In genomic region chr22:39152511-39153219, GRCh38 we compare ENCODE assay signal across 8 cellular contexts. TPM values are rescaled to one million over a fixed set of nuclear protein-coding genes. Genes with fewer than 3 reads are reported as not detected.
DNase-seq lines count a peak whose midpoint lies in the region; TF ChIP-seq lines count a peak whose summit lies in the region.

CBX7 (minus strand) TSS chr22:39152680; CDS start chr22:39152444, 236 bp downstream.

- peaks cover 5% of the 10 kb centered on the region; the same call in 1 of the 2 replicates for H3K27me3 ChIP-seq in H9 (ENCODE audit: insufficient read depth, low read length)
- peaks cover 24% of the 10 kb centered on the region for H3K27me3 ChIP-seq in MG63
- peaks cover 18% of the 10 kb centered on the region for H3K27me3 ChIP-seq in cardiac muscle cell

- no CpG with 5 or more reads among the region's 98 CpGs for WGBS in H9 (ENCODE audit: extremely low coverage, insufficient read length, low lambda C conversion rate)

- peak within 1 kb of the TSS; percentile 70 to 84 for H3K4me3 Mint-ChIP-seq in H9
- peak within 1 kb of the TSS; percentile 86 for H3K4me3 Mint-ChIP-seq in type B pancreatic cell

- no peak within 1 kb of the TSS for H3K27ac ChIP-seq in H9 (ENCODE audit: insufficient read length, low read depth, low read length)
- peak within 1 kb of the TSS; percentile 53 for H3K27ac ChIP-seq in cardiac muscle cell

- H4K20me1 ChIP-seq in H9 (ENCODE audit: control insufficient read depth, insufficient read depth, insufficient read length): no peaks in the 10 kb centered on the region

- H3K4ac ChIP-seq in H9 (ENCODE audit: low read depth, low read length): no peak within 1 kb of the TSS

- TF ChIP-seq CTCF in H9 (conservative IDR thresholded peaks at IDR 0.05) (no peak), cardiac muscle cell (IDR thresholded peaks at IDR 0.05; ENCODE audit: low read depth, low read length) (no peak), type B pancreatic cell (conservative IDR thresholded peaks at IDR 0.05) (no peak)

- 0 out of 5 replicates have a peak, but pooled peaks cover 0 to 3% of the 10 kb centered on the region in 2 experiments for H3K9me3 Mint-ChIP-seq in H9
- H3K9me3 Mint-ChIP-seq in type B pancreatic cell: no peaks in the 10 kb centered on the region

- no peak within 1 kb of the TSS; the same call in 1 of the 2 replicates for H2BK15ac ChIP-seq in H9 (ENCODE audit: low read depth, low read length)

- H3T11ph ChIP-seq in H9 (ENCODE audit: low read length): no peak within 1 kb of the TSS

- H2AFZ ChIP-seq in H9 (ENCODE audit: low read length): no peak within 1 kb of the TSS

- H2BK20ac ChIP-seq in H9 (ENCODE audit: low read depth, low read length, poor library complexity, severe bottlenecking): no peak within 1 kb of the TSS

- H3K4me1 ChIP-seq in H9 (ENCODE audit: insufficient read depth, low read length) (no peaks in the 10 kb centered on the region), cardiac muscle cell (ENCODE audit: low read depth) (no peaks in the 10 kb centered on the region)

- no peak within 1 kb of the TSS for H2AK5ac ChIP-seq in H9 (ENCODE audit: insufficient read length, low read length)

- H3K4me3 ChIP-seq in MG63 (peak within 1 kb of the TSS; percentile 58), cardiac muscle cell (peak within 1 kb of the TSS; percentile 59)

- no peak within 1 kb of the TSS for H4K91ac ChIP-seq in H9 (ENCODE audit: insufficient read length, low read depth, low read length)

- H3K36me3 Mint-ChIP-seq in H9 (ENCODE audit: insufficient read depth in 1 of 3, low read depth in 3 of 3): no peaks in the 10 kb centered on the region
- H3K36me3 Mint-ChIP-seq in type B pancreatic cell: no peaks in the 10 kb centered on the region

- H3K27me3 Mint-ChIP-seq in H9 (ENCODE audit: low read depth): peaks cover 34% of the 10 kb centered on the region
- H3K27me3 Mint-ChIP-seq in type B pancreatic cell: peaks cover 42% of the 10 kb centered on the region

- no peak within 1 kb of the TSS for H3K56ac ChIP-seq in H9 (ENCODE audit: insufficient read length, low read depth, low read length)

- H3K36me3 ChIP-seq in MG63 (no peaks in the 10 kb centered on the region), cardiac muscle cell (no peaks in the 10 kb centered on the region)

- H3K4me2 ChIP-seq in H9 (ENCODE audit: insufficient read depth, insufficient read length, low read length): peak within 1 kb of the TSS; percentile 44

- no peaks in the 10 kb centered on the region for H3K79me1 ChIP-seq in H9 (ENCODE audit: insufficient read depth, low read depth, low read length, poor library complexity, severe bottlenecking)

- no peaks in the 10 kb centered on the region for H3K79me2 ChIP-seq in H9 (ENCODE audit: insufficient read depth, low read length)

- H3K4me1 Mint-ChIP-seq in H9: peaks cover 14 to 37% of the 10 kb centered on the region in 2 experiments
- H3K4me1 Mint-ChIP-seq in type B pancreatic cell (ENCODE audit: unreplicated experiment): peaks cover 10% of the 10 kb centered on the region

- no peak within 1 kb of the TSS for H4K5ac ChIP-seq in H9 (ENCODE audit: insufficient read length, low read depth, low read length)

- H3K27ac Mint-ChIP-seq in H9: no peak within 1 kb of the TSS
- H3K27ac Mint-ChIP-seq in type B pancreatic cell: peak within 1 kb of the TSS; percentile 76

- no peak within 1 kb of the TSS for H2BK5ac ChIP-seq in H9 (ENCODE audit: insufficient read length, low read length)

- peak; percentile 27 for DNase-seq in GM04503 (ENCODE audit: low read depth)
- DNase-seq in H9: peak; percentile 86
- DNase-seq in MG63: peak; percentile 84
- DNase-seq in SW480 (ENCODE audit: low spot score): peak; percentile 78
- peak; percentile 78 for DNase-seq in activated naive CD8-positive, alpha-beta T cell treated with anti-CD3 and anti-CD28 coated beads, Interleukin-2, amount 50 U/mL, for 16 hours (ENCODE audit: low read depth, low spot score)
- peak; percentile 88 to 97 for DNase-seq in cardiac muscle cell (ENCODE audit: low read depth in 1 of 2, low spot score in 1 of 2)
- DNase-seq in pons (ENCODE audit: low spot score): peak; percentile 94
- DNase-seq in type B pancreatic cell (ENCODE audit: extremely low spot score, unreplicated experiment): peak; percentile 90

- H2BK12ac ChIP-seq in H9 (ENCODE audit: insufficient read length, low read depth, low read length): no peak within 1 kb of the TSS

- peak within 1 kb of the TSS; percentile 42 for H3K9ac ChIP-seq in H9 (ENCODE audit: extremely low read depth, insufficient read length, low read length)

- H3K18ac ChIP-seq in H9 (ENCODE audit: insufficient read length, low read depth, low read length): peak within 1 kb of the TSS; percentile 41

- H3K9me3 ChIP-seq in H9 (ENCODE audit: control insufficient read depth, low read depth, low read length) (no peaks in the 10 kb centered on the region), MG63 (no peaks in the 10 kb centered on the region), cardiac muscle cell (ENCODE audit: low read depth) (no peaks in the 10 kb centered on the region)

- peak within 1 kb of the TSS; percentile 76 for H3K14ac ChIP-seq in H9 (ENCODE audit: insufficient read depth, low read length)

- no peak within 1 kb of the TSS for H2BK120ac ChIP-seq in H9 (ENCODE audit: low read depth, low read length, poor library complexity, severe bottlenecking)

- H4K8ac ChIP-seq in H9 (replicated peaks; ENCODE audit: insufficient read length, low read depth, low read length): no peak within 1 kb of the TSS

- H3K23me2 ChIP-seq in H9 (ENCODE audit: insufficient read length, low read depth, low read length, poor library complexity, severe bottlenecking): peaks cover 6% of the 10 kb centered on the region

- no peak within 1 kb of the TSS for H3K23ac ChIP-seq in H9 (ENCODE audit: insufficient read length, low read depth, low read length)

RNA-seq across cellular contexts. Expression of gene CBX7, which starts in this region (rescaled TPM):
- 3.7 and 4.2 TPM in 2 replicates for total RNA-seq in H9 (2021)
- total RNA-seq in MG63 (2014; rRNA removed; shearing (Covaris generic); ENCODE audit: low replicate concordance): 7.9 and 13.6 TPM in 2 replicates
- total RNA-seq in cardiac muscle cell: 8.9 and 31.3 TPM in 2 replicates
- 10.2 and 10.9 TPM in 2 replicates for polyA plus RNA-seq in cardiac muscle cell
- 4.8 and 5.0 TPM in 2 replicates for total RNA-seq in type B pancreatic cell (ENCODE audit: low replicate concordance)

Comparison
In these comparisons a context has a peak if more than half of its experiments do, and no peak if none do; other contexts are left out.
1. DNase-seq: peak in every context shown above with its lines; median percentile 94 in pons; 92 in cardiac muscle cell; 90 in type B pancreatic cell; 86 in H9; 84 in MG63; 78 in SW480; 78 in activated naive CD8-positive, alpha-beta T cell treated with anti-CD3 and anti-CD28 coated beads, Interleukin-2, amount 50 U/mL, for 16 hours; 27 in GM04503.